8 cellular contexts compared by ENCODE assay signal in genomic region chr9:96567203-96567700, GRCh38.
DNase-seq lines count a peak whose midpoint lies in the region; ATAC-seq lines count a peak whose summit lies in the region.

No MANE protein-coding gene starts in this region.

- peaks cover 5 to 8% of the 10 kb centered on the region in 2 donors for H3K27me3 Mint-ChIP-seq in stimulated activated naive B cell treated with anti-CD40 and anti-IgM and Interleukin-4, amounts not matched to agents 10 μg/mL and 1 μg/mL and 100 μg/mL, for 72 hours

- DNase-seq in DMS114 treated with DMSO at 0.1 percent for 48 hours (lab: John Stamatoyannopoulos, UW; ENCODE audit: unreplicated experiment) = peak; percentile 16
- DNase-seq in HPDE6-E6E7 (ENCODE audit: extremely low spot score) = peak; percentile 28
- peak; percentile 12 for DNase-seq in amniotic epithelial cell (ENCODE audit: low read depth)
- DNase-seq in iPS-NIHi7 (ENCODE audit: extremely low spot score) = peak; percentile 66
- DNase-seq in stimulated activated naive B cell treated with anti-CD40 and anti-IgM and Interleukin-4, amounts not matched to agents 10 μg/mL and 1 μg/mL and 100 μg/mL, for 72 hours = no peak
- no peak for DNase-seq in stimulated activated CD4-positive, alpha-beta T cell treated with anti-CD3 and anti-CD28 coated beads, Interleukin-4, amount 100 ng/mL, for 24 hours
- no peak for DNase-seq in SIG-M5 treated with dmso at 0.1 percent for 504 hours (lab: John Stamatoyannopoulos, UW; ENCODE audit: unreplicated experiment)

- H3K9me3 Mint-ChIP-seq in stimulated activated naive B cell treated with anti-CD40 and anti-IgM and Interleukin-4, amounts not matched to agents 10 μg/mL and 1 μg/mL and 100 μg/mL, for 72 hours = no peaks in the 10 kb centered on the region

- peak overlapping the region; percentile 88 to 92 for H3K4me3 Mint-ChIP-seq in stimulated activated naive B cell treated with anti-CD40 and anti-IgM and Interleukin-4, amounts not matched to agents 10 μg/mL and 1 μg/mL and 100 μg/mL, for 72 hours

- peak; percentile 21 for ATAC-seq in GM21367 (IDR thresholded peaks at IDR 0.05; ENCODE audit: unreplicated experiment)
- peak; percentile 59 to 62 for ATAC-seq in stimulated activated naive B cell treated with anti-CD40 and anti-IgM and Interleukin-4, amounts not matched to agents 10 μg/mL and 1 μg/mL and 100 μg/mL, for 72 hours (replicated peaks)

- peaks cover 7 to 18% of the 10 kb centered on the region in 2 donors for H3K4me1 Mint-ChIP-seq in stimulated activated naive B cell treated with anti-CD40 and anti-IgM and Interleukin-4, amounts not matched to agents 10 μg/mL and 1 μg/mL and 100 μg/mL, for 72 hours

- peak overlapping the region; percentile 92 for H3K27ac Mint-ChIP-seq in stimulated activated naive B cell treated with anti-CD40 and anti-IgM and Interleukin-4, amounts not matched to agents 10 μg/mL and 1 μg/mL and 100 μg/mL, for 72 hours

- H3K36me3 Mint-ChIP-seq in stimulated activated naive B cell treated with anti-CD40 and anti-IgM and Interleukin-4, amounts not matched to agents 10 μg/mL and 1 μg/mL and 100 μg/mL, for 72 hours = no peaks in the 10 kb centered on the region

Comparison
In these comparisons a context has a peak if more than half of its experiments do, and no peak if none do; other contexts are left out.
1. DNase-seq: peak in DMS114 treated with DMSO at 0.1 percent for 48 hours (single experiment), HPDE6-E6E7 (single experiment), amniotic epithelial cell (single experiment) and iPS-NIHi7 (single experiment); none in stimulated activated naive B cell treated with anti-CD40 and anti-IgM and Interleukin-4, amounts not matched to agents 10 μg/mL and 1 μg/mL and 100 μg/mL, for 72 hours (single experiment), stimulated activated CD4-positive, alpha-beta T cell treated with anti-CD3 and anti-CD28 coated beads, Interleukin-4, amount 100 ng/mL, for 24 hours (single experiment) and SIG-M5 treated with dmso at 0.1 percent for 504 hours (single experiment).